Comparison of ENCODE assay signal across 11 cellular contexts in genomic region chr13:79659161-79659560, GRCh38.
DNase-seq lines count a peak whose midpoint lies in the region; ATAC-seq and TF ChIP-seq lines count a peak whose summit lies in the region.
"Had no signal": no experiment of that assay in that cellular context is flagged by ENCODE, and none has a peak within 500 bp of the region (broad histone marks: within the 10 kb centered on the region; RNA-seq: fewer than 3 reads in every experiment).

No MANE protein-coding gene starts in this region.

- DNase-seq in Kasumi-1 (lab: John Stamatoyannopoulos, UW), result peak; percentile 72 to 83
- DNase-seq in glomerular visceral epithelial cell (ENCODE audit: extremely low spot score), result peak; percentile 15
- no peak for DNase-seq in progenitor cell of endocrine pancreas (ENCODE audit: low spot score, unreplicated experiment)
- DNase-seq in epidermal melanocyte (ENCODE audit: insufficient read length, low spot score), result no peak
- DNase-seq in activated CD4-positive, alpha-beta T cell treated with anti-CD3 and anti-CD28 coated beads, Interleukin-2, amount 10 ng/mL, durations not matched to agents 24 days and 14 days, result no peak
- DNase-seq: activated CD8-positive, alpha-beta T cell treated with anti-CD3 and anti-CD28 coated beads for 36 hours; naive B cell; NCI-H1048 had no signal

- H3K4me3 Mint-ChIP-seq in progenitor cell of endocrine pancreas (ENCODE audit: low read depth), result no peak overlapping the region
- no peak overlapping the region for H3K4me3 Mint-ChIP-seq in stimulated activated memory B cell treated with anti-CD40 and anti-IgM and Interleukin-4, amounts not matched to agents 10 μg/mL and 1 μg/mL and 100 μg/mL, for 72 hours
- no peak overlapping the region for H3K4me3 Mint-ChIP-seq in activated CD4-positive, alpha-beta T cell treated with anti-CD3 and anti-CD28 coated beads, Interleukin-2, amount 10 ng/mL, durations not matched to agents 24 days and 14 days
- H3K4me3 Mint-ChIP-seq: activated CD8-positive, alpha-beta T cell treated with anti-CD3 and anti-CD28 coated beads for 36 hours; naive B cell had no signal

- ATAC-seq in SK-N-SH treated with all-trans-retinoic acid at 6 μM for 48 hours (peak; percentile 86), HG02588 (IDR thresholded peaks at IDR 0.05; ENCODE audit: unreplicated experiment) (no peak)
- no peak for ATAC-seq in stimulated activated memory B cell treated with anti-CD40 and anti-IgM and Interleukin-4, amounts not matched to agents 10 μg/mL and 1 μg/mL and 100 μg/mL, for 72 hours
- ATAC-seq: activated CD8-positive, alpha-beta T cell treated with anti-CD3 and anti-CD28 coated beads for 36 hours had no signal

- no peaks in the 10 kb centered on the region for H3K27me3 Mint-ChIP-seq in progenitor cell of endocrine pancreas
- peaks cover 26% of the 10 kb centered on the region for H3K27me3 Mint-ChIP-seq in stimulated activated memory B cell treated with anti-CD40 and anti-IgM and Interleukin-4, amounts not matched to agents 10 μg/mL and 1 μg/mL and 100 μg/mL, for 72 hours
- H3K27me3 Mint-ChIP-seq in activated CD4-positive, alpha-beta T cell treated with anti-CD3 and anti-CD28 coated beads, Interleukin-2, amount 10 ng/mL, durations not matched to agents 24 days and 14 days, result peaks cover 13% of the 10 kb centered on the region

- no peak for TF ChIP-seq CTCF in progenitor cell of endocrine pancreas (IDR thresholded peaks at IDR 0.05; ENCODE audit: unreplicated experiment)

- H3K9me3 Mint-ChIP-seq in progenitor cell of endocrine pancreas (ENCODE audit: low read depth), result peaks cover 3% of the 10 kb centered on the region
- H3K9me3 Mint-ChIP-seq in stimulated activated memory B cell treated with anti-CD40 and anti-IgM and Interleukin-4, amounts not matched to agents 10 μg/mL and 1 μg/mL and 100 μg/mL, for 72 hours, result no peaks in the 10 kb centered on the region
- H3K9me3 Mint-ChIP-seq in activated CD4-positive, alpha-beta T cell treated with anti-CD3 and anti-CD28 coated beads, Interleukin-2, amount 10 ng/mL, durations not matched to agents 24 days and 14 days, result no peaks in the 10 kb centered on the region
- H3K9me3 Mint-ChIP-seq: activated CD8-positive, alpha-beta T cell treated with anti-CD3 and anti-CD28 coated beads for 36 hours; naive B cell had no signal

- H3K36me3 Mint-ChIP-seq in progenitor cell of endocrine pancreas (ENCODE audit: insufficient read depth), result peaks cover 2% of the 10 kb centered on the region
- no peaks in the 10 kb centered on the region for H3K36me3 Mint-ChIP-seq in stimulated activated memory B cell treated with anti-CD40 and anti-IgM and Interleukin-4, amounts not matched to agents 10 μg/mL and 1 μg/mL and 100 μg/mL, for 72 hours
- no peaks in the 10 kb centered on the region for H3K36me3 Mint-ChIP-seq in activated CD4-positive, alpha-beta T cell treated with anti-CD3 and anti-CD28 coated beads, Interleukin-2, amount 10 ng/mL, durations not matched to agents 24 days and 14 days (ENCODE audit: low read depth)
- H3K36me3 Mint-ChIP-seq: naive B cell had no signal

- peak overlapping the region; percentile 77 for H3K27ac Mint-ChIP-seq in progenitor cell of endocrine pancreas
- H3K27ac Mint-ChIP-seq in stimulated activated memory B cell treated with anti-CD40 and anti-IgM and Interleukin-4, amounts not matched to agents 10 μg/mL and 1 μg/mL and 100 μg/mL, for 72 hours, result no peak overlapping the region
- H3K27ac Mint-ChIP-seq in activated CD4-positive, alpha-beta T cell treated with anti-CD3 and anti-CD28 coated beads, Interleukin-2, amount 10 ng/mL, durations not matched to agents 24 days and 14 days, result no peak overlapping the region
- H3K27ac Mint-ChIP-seq: activated CD8-positive, alpha-beta T cell treated with anti-CD3 and anti-CD28 coated beads for 36 hours; naive B cell had no signal

- peaks cover 36% of the 10 kb centered on the region for H3K4me1 Mint-ChIP-seq in progenitor cell of endocrine pancreas (ENCODE audit: low read depth)
- H3K4me1 Mint-ChIP-seq in stimulated activated memory B cell treated with anti-CD40 and anti-IgM and Interleukin-4, amounts not matched to agents 10 μg/mL and 1 μg/mL and 100 μg/mL, for 72 hours, result no peaks in the 10 kb centered on the region
- H3K4me1 Mint-ChIP-seq in activated CD4-positive, alpha-beta T cell treated with anti-CD3 and anti-CD28 coated beads, Interleukin-2, amount 10 ng/mL, durations not matched to agents 24 days and 14 days, result no peaks in the 10 kb centered on the region
- H3K4me1 Mint-ChIP-seq: naive B cell had no signal

- intact Hi-C loops in activated CD4-positive, alpha-beta T cell treated with anti-CD3 and anti-CD28 coated beads, Interleukin-2, amount 10 ng/mL, durations not matched to agents 24 days and 14 days (cut with micrococcal nuclease), result no loop called here

TF ChIP-seq in SK-N-SH treated with all-trans-retinoic acid at 6 μM for 48 hours, 23 proteins besides CTCF, POLR2A, EP300 and RAD21 (continues in another document):
- TF ChIP-seq ESRRG (CRISPR knock-in tag; IDR thresholded peaks at IDR 0.05) (no peak), ZNF565 (CRISPR knock-in tag; conservative IDR thresholded peaks at IDR 0.05; ENCODE audit: low read depth) (no peak), ZNF70 (CRISPR knock-in tag; IDR thresholded peaks at IDR 0.05) (no peak), ZC3H10 (CRISPR knock-in tag; IDR thresholded peaks at IDR 0.05) (no peak), CSDC2 (CRISPR knock-in tag; IDR thresholded peaks at IDR 0.05) (no peak), TOX (CRISPR knock-in tag; IDR thresholded peaks at IDR 0.05; ENCODE audit: borderline replicate concordance) (peak; percentile 73), PPARA (CRISPR knock-in tag; IDR thresholded peaks at IDR 0.05; ENCODE audit: borderline replicate concordance) (no peak), ISL1 (CRISPR knock-in tag; IDR thresholded peaks at IDR 0.05) (peak; percentile 82), ZFP30 (CRISPR knock-in tag; IDR thresholded peaks at IDR 0.05) (no peak), ZFP3 (CRISPR knock-in tag; IDR thresholded peaks at IDR 0.05) (no peak), ZNF8 (CRISPR knock-in tag; IDR thresholded peaks at IDR 0.05) (no peak), BACH2 (CRISPR knock-in tag; IDR thresholded peaks at IDR 0.05; ENCODE audit: borderline replicate concordance) (no peak), GLIS3 (CRISPR knock-in tag; IDR thresholded peaks at IDR 0.05) (no peak), SNAI2 (CRISPR knock-in tag; IDR thresholded peaks at IDR 0.05) (no peak), TCF4 (CRISPR knock-in tag; IDR thresholded peaks at IDR 0.05; ENCODE audit: borderline replicate concordance) (peak; percentile 71), OSR1 (CRISPR knock-in tag; IDR thresholded peaks at IDR 0.05) (no peak), RARB (CRISPR knock-in tag; IDR thresholded peaks at IDR 0.05) (peak; percentile 90; the same call in 1 of the 2 replicates)
- TF ChIP-seq, protein P1, sequence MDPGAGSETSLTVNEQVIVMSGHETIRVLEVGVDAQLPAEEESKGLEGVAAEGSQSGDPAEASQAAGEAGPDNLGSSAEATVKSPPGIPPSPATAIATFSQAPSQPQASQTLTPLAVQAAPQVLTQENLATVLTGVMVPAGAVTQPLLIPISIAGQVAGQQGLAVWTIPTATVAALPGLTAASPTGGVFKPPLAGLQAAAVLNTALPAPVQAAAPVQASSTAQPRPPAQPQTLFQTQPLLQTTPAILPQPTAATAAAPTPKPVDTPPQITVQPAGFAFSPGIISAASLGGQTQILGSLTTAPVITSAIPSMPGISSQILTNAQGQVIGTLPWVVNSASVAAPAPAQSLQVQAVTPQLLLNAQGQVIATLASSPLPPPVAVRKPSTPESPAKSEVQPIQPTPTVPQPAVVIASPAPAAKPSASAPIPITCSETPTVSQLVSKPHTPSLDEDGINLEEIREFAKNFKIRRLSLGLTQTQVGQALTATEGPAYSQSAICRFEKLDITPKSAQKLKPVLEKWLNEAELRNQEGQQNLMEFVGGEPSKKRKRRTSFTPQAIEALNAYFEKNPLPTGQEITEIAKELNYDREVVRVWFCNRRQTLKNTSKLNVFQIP (CRISPR knock-in tag; IDR thresholded peaks at IDR 0.05; ENCODE audit: borderline replicate concordance, low read depth), result 0 out of 2 replicates have a peak, but pooled peaks have one; percentile 81
- TF ChIP-seq, protein P2, sequence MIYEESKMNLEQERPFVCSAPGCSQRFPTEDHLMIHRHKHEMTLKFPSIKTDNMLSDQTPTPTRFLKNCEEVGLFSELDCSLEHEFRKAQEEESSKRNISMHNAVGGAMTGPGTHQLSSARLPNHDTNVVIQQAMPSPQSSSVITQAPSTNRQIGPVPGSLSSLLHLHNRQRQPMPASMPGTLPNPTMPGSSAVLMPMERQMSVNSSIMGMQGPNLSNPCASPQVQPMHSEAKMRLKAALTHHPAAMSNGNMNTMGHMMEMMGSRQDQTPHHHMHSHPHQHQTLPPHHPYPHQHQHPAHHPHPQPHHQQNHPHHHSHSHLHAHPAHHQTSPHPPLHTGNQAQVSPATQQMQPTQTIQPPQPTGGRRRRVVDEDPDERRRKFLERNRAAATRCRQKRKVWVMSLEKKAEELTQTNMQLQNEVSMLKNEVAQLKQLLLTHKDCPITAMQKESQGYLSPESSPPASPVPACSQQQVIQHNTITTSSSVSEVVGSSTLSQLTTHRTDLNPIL (CRISPR knock-in tag; IDR thresholded peaks at IDR 0.05; ENCODE audit: low read depth), result no peak
- TF ChIP-seq, protein P3, sequence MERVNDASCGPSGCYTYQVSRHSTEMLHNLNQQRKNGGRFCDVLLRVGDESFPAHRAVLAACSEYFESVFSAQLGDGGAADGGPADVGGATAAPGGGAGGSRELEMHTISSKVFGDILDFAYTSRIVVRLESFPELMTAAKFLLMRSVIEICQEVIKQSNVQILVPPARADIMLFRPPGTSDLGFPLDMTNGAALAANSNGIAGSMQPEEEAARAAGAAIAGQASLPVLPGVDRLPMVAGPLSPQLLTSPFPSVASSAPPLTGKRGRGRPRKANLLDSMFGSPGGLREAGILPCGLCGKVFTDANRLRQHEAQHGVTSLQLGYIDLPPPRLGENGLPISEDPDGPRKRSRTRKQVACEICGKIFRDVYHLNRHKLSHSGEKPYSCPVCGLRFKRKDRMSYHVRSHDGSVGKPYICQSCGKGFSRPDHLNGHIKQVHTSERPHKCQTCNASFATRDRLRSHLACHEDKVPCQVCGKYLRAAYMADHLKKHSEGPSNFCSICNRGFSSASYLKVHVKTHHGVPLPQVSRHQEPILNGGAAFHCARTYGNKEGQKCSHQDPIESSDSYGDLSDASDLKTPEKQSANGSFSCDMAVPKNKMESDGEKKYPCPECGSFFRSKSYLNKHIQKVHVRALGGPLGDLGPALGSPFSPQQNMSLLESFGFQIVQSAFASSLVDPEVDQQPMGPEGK (CRISPR knock-in tag; IDR thresholded peaks at IDR 0.05; ENCODE audit: borderline replicate concordance), result peak; percentile 57; the same call in 1 of the 2 replicates

Comparison
In these comparisons a context has a peak if more than half of its experiments do, and no peak if none do; other contexts are left out.
1. DNase-seq: peak in Kasumi-1 (2 of 2) and glomerular visceral epithelial cell (single experiment); none in progenitor cell of endocrine pancreas (single experiment), epidermal melanocyte (single experiment) and activated CD4-positive, alpha-beta T cell treated with anti-CD3 and anti-CD28 coated beads, Interleukin-2, amount 10 ng/mL, durations not matched to agents 24 days and 14 days (single experiment).